In the genomic region with DNA sequence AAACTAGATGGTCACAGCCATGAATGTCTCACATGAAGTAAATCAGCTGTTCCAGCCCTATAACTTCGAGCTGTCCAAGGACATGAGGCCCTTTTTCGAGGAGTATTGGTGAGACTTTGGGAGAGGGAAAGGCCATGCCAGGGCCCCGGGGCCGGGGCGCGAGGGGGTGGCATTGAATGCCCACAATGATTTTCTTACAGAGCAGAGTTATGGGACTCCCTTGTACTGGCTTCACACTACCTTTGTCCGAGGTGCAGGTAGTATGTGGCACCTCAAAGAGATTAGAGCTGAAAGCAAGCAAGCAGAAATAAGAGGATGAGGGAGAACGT, we compare ENCODE assay signal across 10 cellular contexts. TPM values are rescaled to one million over a fixed set of nuclear protein-coding genes. Genes with fewer than 3 reads are reported as not detected.
DNase-seq lines count a peak whose midpoint lies in the region; ATAC-seq and TF ChIP-seq lines count a peak whose summit lies in the region.
"Had no signal": no experiment of that assay in that cellular context is flagged by ENCODE, and none has a peak within 500 bp of the region (broad histone marks: within the 10 kb centered on the region; RNA-seq: fewer than 3 reads in every experiment).

No MANE protein-coding gene starts in this region.

- peaks cover 15% of the 10 kb centered on the region for H3K4me1 ChIP-seq in CD8-positive, alpha-beta memory T cell (ENCODE audit: insufficient read depth, low read length)
- H3K4me1 ChIP-seq in PC-3 (ENCODE audit: insufficient read depth, low read length) (peaks cover 9% of the 10 kb centered on the region; the same call in 1 of the 2 replicates), prostate gland (replicated peaks) (no peaks in the 10 kb centered on the region)

- no peaks in the 10 kb centered on the region for H3K36me3 Mint-ChIP-seq in CD8-positive, alpha-beta memory T cell

- H3K27me3 ChIP-seq in CD8-positive, alpha-beta memory T cell (ENCODE audit: insufficient read depth, low read length, poor library complexity, severe bottlenecking): peaks cover 30% of the 10 kb centered on the region
- peaks cover 4% of the 10 kb centered on the region; the same call in 1 of the 2 replicates for H3K27me3 ChIP-seq in PC-3 (ENCODE audit: low read length)
- no peaks in the 10 kb centered on the region for H3K27me3 ChIP-seq in prostate gland (replicated peaks; ENCODE audit: insufficient read depth)

- H3K9ac ChIP-seq in PC-3 (ENCODE audit: low read length): no peak overlapping the region

- 56% methylated on average over 8 of the region's 8 CpGs for WGBS in prostate gland

- CTCF ChIA-PET in CD8-positive, alpha-beta memory T cell (lab: Charles Lee): interaction anchor here (1.1 to 11.9 kb wide), 6 partner anchors 67 to 357 kb away, joined by 3 to 327 read pairs (median 6); no protein-coding TSS in a partner anchor
- CTCF ChIA-PET in PC-3 (lab: Charles Lee): interaction anchor here (1.3 kb wide), 1 partner anchor 57 kb away, joined by 3 read pairs; no protein-coding TSS in a partner anchor

- no peak overlapping the region for H3K27ac Mint-ChIP-seq in CD8-positive, alpha-beta memory T cell

- no peaks in the 10 kb centered on the region for H3K79me2 ChIP-seq in PC-3 (ENCODE audit: low read length)

- H3F3A ChIP-seq in PC-3 (ENCODE audit: low read length, unreplicated experiment): no peaks in the 10 kb centered on the region

- H3K4me2 ChIP-seq in PC-3 (ENCODE audit: low read length): peak overlapping the region; percentile 62

- no peaks in the 10 kb centered on the region for H4K20me1 ChIP-seq in PC-3 (ENCODE audit: low read length)

- no peaks in the 10 kb centered on the region for H3K9me2 ChIP-seq in PC-3 (replicated peaks; ENCODE audit: low read length)

- ATAC-seq in PC-3 (no peak), GM19452 (IDR thresholded peaks at IDR 0.05; ENCODE audit: unreplicated experiment) (no peak)

- H3K4me3 Mint-ChIP-seq in CD8-positive, alpha-beta memory T cell: peak overlapping the region in 6 of 7 donors; percentile 64 to 82 (median 75)

- H3K36me3 ChIP-seq in CD8-positive, alpha-beta memory T cell (ENCODE audit: insufficient read depth, low read length): no peaks in the 10 kb centered on the region
- H3K36me3 ChIP-seq in PC-3 (ENCODE audit: low read depth, low read length) (no peaks in the 10 kb centered on the region), prostate gland (no peaks in the 10 kb centered on the region)
- H3K36me3 ChIP-seq: thyroid gland had no signal

- no peak for TF ChIP-seq POLR2A in prostate gland (IDR thresholded peaks at IDR 0.05)

- TF ChIP-seq CTCF in PC-3 (conservative IDR thresholded peaks at IDR 0.05; ENCODE audit: low read depth, low read length) (no peak), epithelial cell of esophagus (IDR thresholded peaks at IDR 0.05; ENCODE audit: insufficient read depth, low read depth, low read length, missing control alignments) (no peak), prostate gland (IDR thresholded peaks at IDR 0.05) (no peak)

- DNase-seq in CD8-positive, alpha-beta memory T cell: no peak
- DNase-seq in PC-3 (no peak), epithelial cell of esophagus (ENCODE audit: low read depth) (no peak), prostate gland (ENCODE audit: low spot score) (no peak), NCI-H2107 (lab: John Stamatoyannopoulos, UW) (no peak), HuH-7 (ENCODE audit: low spot score) (no peak), globus pallidus (ENCODE audit: low spot score) (no peak)

- peaks cover 15 to 30% (median 19%) of the 10 kb centered on the region in 3 donors for H3K4me1 Mint-ChIP-seq in CD8-positive, alpha-beta memory T cell

- POLR2A ChIA-PET in CD8-positive, alpha-beta memory T cell (lab: Charles Lee): interaction anchor here (0.6 to 1.1 kb wide), 2 partner anchors 12 to 58 kb away, joined by 3 read pairs; no protein-coding TSS in a partner anchor
- POLR2A ChIA-PET in PC-3 (lab: Charles Lee; ENCODE audit: unreplicated experiment): interaction anchor here (0.6 kb wide), 1 partner anchor 57 kb away, joined by 3 read pairs; no protein-coding TSS in a partner anchor

- intact Hi-C loops in PC-3 (cut with micrococcal nuclease) (no loop called here), prostate gland (cut with DNase I) (no loop called here)

- H2AFZ ChIP-seq in PC-3 (ENCODE audit: low read length): peak overlapping the region; percentile 71

- no peaks in the 10 kb centered on the region for H3K9me3 ChIP-seq in CD8-positive, alpha-beta memory T cell (ENCODE audit: low read length)
- H3K9me3 ChIP-seq in PC-3 (ENCODE audit: low read length) (no peaks in the 10 kb centered on the region), prostate gland (no peaks in the 10 kb centered on the region)
- H3K9me3 ChIP-seq: thyroid gland had no signal

- peak overlapping the region; percentile 51 for H3K4me3 ChIP-seq in CD8-positive, alpha-beta memory T cell (ENCODE audit: low read length)
- peak overlapping the region; percentile 14; the same call in 1 of the 2 replicates for H3K4me3 ChIP-seq in PC-3 (ENCODE audit: low read length)
- H3K4me3 ChIP-seq in epithelial cell of esophagus (ENCODE audit: low read length): peak overlapping the region; percentile 16
- peak overlapping the region; percentile 5 to 10 for H3K4me3 ChIP-seq in prostate gland

- H3K9me3 Mint-ChIP-seq in CD8-positive, alpha-beta memory T cell: no peaks in the 10 kb centered on the region

- BruUV-seq in PC-3 (replicated peaks; lab: Mats Ljungman, UMichigan): no TSS peak

- peaks cover 20 to 48% of the 10 kb centered on the region in 2 donors for H3K27me3 Mint-ChIP-seq in CD8-positive, alpha-beta memory T cell

- no peak overlapping the region for H3K27ac ChIP-seq in CD8-positive, alpha-beta memory T cell (ENCODE audit: low read depth, low read length)
- H3K27ac ChIP-seq in PC-3 (ENCODE audit: low read length) (no peak overlapping the region), prostate gland (no peak overlapping the region)

RNA-seq across cellular contexts. Expression of a gene that starts 0.4 kb away (rescaled TPM):
- total RNA-seq in CD8-positive, alpha-beta memory T cell: not detected
- not detected for polyA plus RNA-seq in CD8-positive, alpha-beta memory T cell
- total RNA-seq in PC-3 (2014; rRNA removed) (0.40 TPM in 2 replicates), prostate gland (1 to 10 TPM in 1 of 2 donors, not detected in 1; 4.4 TPM)
- total RNA-seq: glomerular endothelial cell, thyroid gland had no signal

RNA-seq across cellular contexts. Expression of a gene that starts 14.8 kb away (rescaled TPM):
- not detected for total RNA-seq in CD8-positive, alpha-beta memory T cell
- polyA plus RNA-seq in CD8-positive, alpha-beta memory T cell: not detected
- total RNA-seq in PC-3 (2014; rRNA removed): not detected in 2 replicates
- not detected for total RNA-seq in prostate gland
- total RNA-seq: glomerular endothelial cell had no signal

RNA-seq across cellular contexts. Expression of a gene that starts 18.8 kb away (rescaled TPM):
- 10 to 100 TPM; 38.7 to 39.2 TPM for total RNA-seq in CD8-positive, alpha-beta memory T cell
- 21.6 TPM for polyA plus RNA-seq in CD8-positive, alpha-beta memory T cell
- total RNA-seq in PC-3 (2014; rRNA removed) (25.2 and 31.3 TPM in 2 replicates), prostate gland (10 to 100 TPM; 53.1 to 59.1 TPM)
